In genomic region chr14:89588016-89588415, GRCh38 we compare ENCODE assay signal across 30 cellular contexts.
DNase-seq lines count a peak whose midpoint lies in the region; ATAC-seq and TF ChIP-seq lines count a peak whose summit lies in the region.
"Had no signal": no experiment of that assay in that cellular context is flagged by ENCODE, and none has a peak within 500 bp of the region (broad histone marks: within the 10 kb centered on the region; RNA-seq: fewer than 3 reads in every experiment).

No MANE protein-coding gene starts in this region.

- H3K27ac Mint-ChIP-seq in CD4-positive, CD25-positive, alpha-beta regulatory T cell: peak overlapping the region in 2 of 3 donors; percentile 61 to 63
- peak overlapping the region; percentile 58 for H3K27ac Mint-ChIP-seq in activated naive CD8-positive, alpha-beta T cell treated with anti-CD3 and anti-CD28 coated beads for 36 hours
- H3K27ac Mint-ChIP-seq in naive B cell: peak overlapping the region; percentile 62 to 91 (median 76)
- H3K27ac Mint-ChIP-seq in chondrocyte (ENCODE audit: unreplicated experiment): no peak overlapping the region
- H3K27ac Mint-ChIP-seq: brain had no signal

- H3K27ac ChIP-seq in BLaER1 treated with 17β-estradiol and CSF1 and Interleukin-3, amounts not matched to agents 10 nM and 100 nM: peak overlapping the region in 6 of 11 experiments; percentile 17 to 82 (median 80); a peak in 8 of 22 replicates
- no peak overlapping the region for H3K27ac ChIP-seq in CD4-positive, CD25-positive, alpha-beta regulatory T cell (ENCODE audit: insufficient read depth, low read length, poor library complexity, severe bottlenecking)
- H3K27ac ChIP-seq: PC-9, SK-N-MC, tibial nerve had no signal

- peaks cover 12 to 53% (median 31%) of the 10 kb centered on the region in 10 experiments for H3K4me1 ChIP-seq in BLaER1 treated with 17β-estradiol and CSF1 and Interleukin-3, amounts not matched to agents 10 nM and 100 nM
- peaks cover 10% of the 10 kb centered on the region for H3K4me1 ChIP-seq in CD4-positive, CD25-positive, alpha-beta regulatory T cell (ENCODE audit: control insufficient read depth, insufficient read depth, low read length, poor library complexity, severe bottlenecking)
- H3K4me1 ChIP-seq: tibial nerve had no signal

- peaks cover 0 to 11% (median 6%) of the 10 kb centered on the region in 7 donors for H3K9me3 Mint-ChIP-seq in CD4-positive, CD25-positive, alpha-beta regulatory T cell
- H3K9me3 Mint-ChIP-seq in activated naive CD8-positive, alpha-beta T cell treated with anti-CD3 and anti-CD28 coated beads for 36 hours: peaks cover 22% of the 10 kb centered on the region
- peaks cover 6 to 26% (median 12%) of the 10 kb centered on the region in 7 donors for H3K9me3 Mint-ChIP-seq in naive B cell
- peaks cover 15% of the 10 kb centered on the region for H3K9me3 Mint-ChIP-seq in chondrocyte (ENCODE audit: low read depth)

- H3K4me3 ChIP-seq in BLaER1 treated with 17β-estradiol and CSF1 and Interleukin-3, amounts not matched to agents 10 nM and 100 nM: no peak overlapping the region; a peak in 1 of 20 replicates
- no peak overlapping the region for H3K4me3 ChIP-seq in CD4-positive, CD25-positive, alpha-beta regulatory T cell (ENCODE audit: low read depth, low read length)
- H3K4me3 ChIP-seq: PC-9, SK-N-MC, smooth muscle cell, tibial nerve had no signal

- ATAC-seq in CD4-positive, CD25-positive, alpha-beta regulatory T cell (ENCODE audit: low read depth in 2 of 2): no peak
- ATAC-seq in naive B cell (ENCODE audit: low read depth in 2 of 2) (no peak), HG03175 (IDR thresholded peaks at IDR 0.05; ENCODE audit: unreplicated experiment) (no peak)
- ATAC-seq: left cardiac atrium had no signal

- H3K36me3 ChIP-seq in BLaER1 treated with 17β-estradiol and CSF1 and Interleukin-3, amounts not matched to agents 10 nM and 100 nM: peaks cover 0 to 55% (median 38%) of the 10 kb centered on the region in 11 experiments; a peak in 20 of 22 replicates
- H3K36me3 ChIP-seq in CD4-positive, CD25-positive, alpha-beta regulatory T cell (ENCODE audit: control insufficient read depth, insufficient read depth, low read length): peaks cover 2% of the 10 kb centered on the region

- H3K4me3 Mint-ChIP-seq in CD4-positive, CD25-positive, alpha-beta regulatory T cell: no peak overlapping the region
- no peak overlapping the region for H3K4me3 Mint-ChIP-seq in activated naive CD8-positive, alpha-beta T cell treated with anti-CD3 and anti-CD28 coated beads for 36 hours
- H3K4me3 Mint-ChIP-seq in naive B cell: peak overlapping the region in 5 of 8 donors; percentile 26 to 80 (median 69)
- no peak overlapping the region for H3K4me3 Mint-ChIP-seq in chondrocyte (ENCODE audit: unreplicated experiment)
- H3K4me3 Mint-ChIP-seq: brain, neural crest cell had no signal

- no peak for TF ChIP-seq CTCF in chondrocyte (IDR thresholded peaks at IDR 0.05)

- no peaks in the 10 kb centered on the region for H3K27me3 ChIP-seq in BLaER1 treated with 17β-estradiol and CSF1 and Interleukin-3, amounts not matched to agents 10 nM and 100 nM
- no peaks in the 10 kb centered on the region for H3K27me3 ChIP-seq in CD4-positive, CD25-positive, alpha-beta regulatory T cell (ENCODE audit: control insufficient read depth, insufficient read depth, low read length)
- H3K27me3 ChIP-seq: tibial nerve had no signal

- peak overlapping the region in 6 of 11 experiments; percentile 45 to 88 (median 76); a peak in 12 of 22 replicates for H3K4me2 ChIP-seq in BLaER1 treated with 17β-estradiol and CSF1 and Interleukin-3, amounts not matched to agents 10 nM and 100 nM
- H3K4me2 ChIP-seq: PC-9, smooth muscle cell had no signal

- peaks cover 19 to 68% (median 57%) of the 10 kb centered on the region in 11 experiments for H3K9me3 ChIP-seq in BLaER1 treated with 17β-estradiol and CSF1 and Interleukin-3, amounts not matched to agents 10 nM and 100 nM (replicated peaks in 1 of 11)
- peaks cover 0 to 4% of the 10 kb centered on the region in 2 experiments for H3K9me3 ChIP-seq in CD4-positive, CD25-positive, alpha-beta regulatory T cell (ENCODE audit: control insufficient read depth in 2 of 2, low read length in 2 of 2)

- no peaks in the 10 kb centered on the region for H4K20me1 ChIP-seq in BLaER1 treated with 17β-estradiol and CSF1 and Interleukin-3, amounts not matched to agents 10 nM and 100 nM

- no peaks in the 10 kb centered on the region for H3K27me3 Mint-ChIP-seq in CD4-positive, CD25-positive, alpha-beta regulatory T cell
- no peaks in the 10 kb centered on the region for H3K27me3 Mint-ChIP-seq in activated naive CD8-positive, alpha-beta T cell treated with anti-CD3 and anti-CD28 coated beads for 36 hours
- H3K27me3 Mint-ChIP-seq in naive B cell: no peaks in the 10 kb centered on the region
- no peaks in the 10 kb centered on the region for H3K27me3 Mint-ChIP-seq in chondrocyte (ENCODE audit: low read depth)
- H3K27me3 Mint-ChIP-seq: brain had no signal

- peaks cover 58% of the 10 kb centered on the region for H3K36me3 Mint-ChIP-seq in CD4-positive, CD25-positive, alpha-beta regulatory T cell
- H3K36me3 Mint-ChIP-seq in activated naive CD8-positive, alpha-beta T cell treated with anti-CD3 and anti-CD28 coated beads for 36 hours: peaks cover 59% of the 10 kb centered on the region
- H3K36me3 Mint-ChIP-seq in naive B cell: peaks cover 16 to 22% of the 10 kb centered on the region in 2 donors
- H3K36me3 Mint-ChIP-seq in chondrocyte (ENCODE audit: low read depth): peaks cover 7% of the 10 kb centered on the region

- no peak for DNase-seq in CD4-positive, CD25-positive, alpha-beta regulatory T cell
- DNase-seq in activated naive CD8-positive, alpha-beta T cell treated with anti-CD3 and anti-CD28 coated beads for 36 hours: no peak
- DNase-seq in naive B cell: no peak
- DNase-seq in chondrocyte (ENCODE audit: low spot score): no peak
- no peak for DNase-seq in NCI-H748 treated with DMSO at 0.1 percent for 48 hours (lab: John Stamatoyannopoulos, UW)
- DNase-seq: activated CD4-positive, CD25-positive, alpha-beta regulatory T cell treated with anti-CD3 and anti-CD28 coated beads, Interleukin-2, amount 50 U/mL, for 72 hours; activated CD8-positive, alpha-beta memory T cell treated with anti-CD3 and anti-CD28 coated beads for 24 hours; activated gamma-delta T cell; activated T-cell treated with anti-CD3 and anti-CD28 coated beads for 4 hours; DND-41; GF-D8; hippocampal formation; left cardiac atrium; mammary epithelial cell; MV-4-11; NCI-H1436; NCI-H2081; NCI-H2227 treated with DMSO at 0.1 percent for 48 hours; NCI-H526 treated with DMSO at 0.1 percent for 48 hours; PC-9; stimulated activated CD4-positive, alpha-beta T cell treated with anti-CD3 and anti-CD28 coated beads, Interleukin-1b, Interleukin-23, amount 100 ng/mL, for 48 hours; T-helper 1 cell had no signal

- no peak overlapping the region for H3K9ac ChIP-seq in BLaER1 treated with 17β-estradiol and CSF1 and Interleukin-3, amounts not matched to agents 10 nM and 100 nM
- H3K9ac ChIP-seq: parathyroid adenoma had no signal

- peaks cover 48 to 86% (median 69%) of the 10 kb centered on the region in 4 donors for H3K4me1 Mint-ChIP-seq in CD4-positive, CD25-positive, alpha-beta regulatory T cell
- peaks cover 53% of the 10 kb centered on the region for H3K4me1 Mint-ChIP-seq in activated naive CD8-positive, alpha-beta T cell treated with anti-CD3 and anti-CD28 coated beads for 36 hours
- H3K4me1 Mint-ChIP-seq in naive B cell (peaks cover 55 to 79% (median 62%) of the 10 kb centered on the region in 3 donors), chondrocyte (ENCODE audit: low read depth) (peaks cover 33% of the 10 kb centered on the region)
- H3K4me1 Mint-ChIP-seq: brain, neural crest cell had no signal

Comparison
In these comparisons a context has a peak if more than half of its experiments do, and no peak if none do; other contexts are left out.
1. H3K4me3 Mint-ChIP-seq: peak in naive B cell (5 of 8); none in CD4-positive, CD25-positive, alpha-beta regulatory T cell (0 of 4), activated naive CD8-positive, alpha-beta T cell treated with anti-CD3 and anti-CD28 coated beads for 36 hours (single experiment) and chondrocyte (single experiment).